ENCODE assay signal across 14 cellular contexts in the genomic region with DNA sequence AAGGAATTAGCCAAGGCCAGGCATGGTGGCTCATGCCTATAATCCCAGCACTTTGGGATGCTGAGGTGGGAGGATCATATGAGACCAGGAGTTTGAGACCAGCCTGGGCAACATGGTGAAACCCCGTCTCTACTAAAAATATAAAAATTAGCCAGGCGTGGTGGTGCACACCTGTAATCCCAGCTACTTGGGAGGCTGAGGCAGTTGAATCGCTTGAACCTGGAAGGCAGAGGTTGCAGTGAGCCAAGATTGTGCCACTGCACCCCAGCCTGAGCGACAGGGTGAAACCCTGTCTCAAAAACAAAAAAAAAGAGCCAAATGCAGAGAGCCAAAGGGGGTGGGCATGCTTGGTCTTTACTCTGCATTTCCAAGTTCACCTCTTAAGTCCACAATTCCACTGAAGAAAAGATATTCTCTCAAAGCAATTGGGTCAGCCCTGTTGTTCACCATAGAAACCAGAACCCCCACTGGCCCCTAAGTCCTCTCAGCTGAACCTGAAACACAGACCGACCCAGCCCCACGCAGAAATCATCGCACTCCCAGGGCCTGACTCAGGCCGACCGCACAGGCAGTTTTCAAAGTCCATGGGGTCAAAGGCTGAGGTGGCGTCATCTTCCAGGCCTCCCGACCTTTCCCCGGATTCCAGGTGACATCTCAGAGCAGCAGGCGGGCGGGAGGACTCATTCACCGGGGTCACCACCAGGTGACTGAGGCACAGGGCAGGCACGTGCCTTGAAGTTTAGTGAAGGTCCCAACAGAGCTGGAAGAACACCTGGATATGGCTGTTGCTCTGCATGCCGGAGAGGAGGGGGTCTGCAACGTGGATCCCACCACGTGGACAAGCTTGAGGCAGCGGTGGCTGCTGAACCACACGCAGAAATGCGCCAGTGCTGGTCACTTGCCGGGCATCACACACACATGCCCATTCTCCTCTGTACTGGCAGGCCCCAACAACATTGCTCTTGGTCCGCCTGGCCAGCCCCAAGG. TPM values are rescaled to one million over a fixed set of nuclear protein-coding genes. Genes with fewer than 3 reads are reported as not detected.
DNase-seq lines count a peak whose midpoint lies in the region; ATAC-seq and TF ChIP-seq lines count a peak whose summit lies in the region.
"Had no signal": no experiment of that assay in that cellular context is flagged by ENCODE, and none has a peak within 500 bp of the region (broad histone marks: within the 10 kb centered on the region; RNA-seq: fewer than 3 reads in every experiment).

No MANE protein-coding gene starts in this region.

- H3K9me2 ChIP-seq in PC-3 (replicated peaks; ENCODE audit: low read length) (no peaks in the 10 kb centered on the region), hepatocyte (replicated peaks; ENCODE audit: insufficient read depth) (no peaks in the 10 kb centered on the region)

- ATAC-seq in PC-3 (no peak), mucosa of descending colon (peak; percentile 93), HG03039 (IDR thresholded peaks at IDR 0.05; ENCODE audit: unreplicated experiment) (no peak), gastroesophageal sphincter (no peak)

- no peak overlapping the region for H3K9ac ChIP-seq in PC-3 (ENCODE audit: low read length)

- H3K27ac ChIP-seq in PC-3 (ENCODE audit: low read length) (no peak overlapping the region), hepatocyte (peak overlapping the region; percentile 93), transverse colon (no peak overlapping the region), gastroesophageal sphincter (no peak overlapping the region)

- H3K9me3 ChIP-seq in PC-3 (ENCODE audit: low read length): no peaks in the 10 kb centered on the region
- no peaks in the 10 kb centered on the region for H3K9me3 ChIP-seq in hepatocyte (ENCODE audit: low read depth)
- H3K9me3 ChIP-seq in mucosa of descending colon: no peaks in the 10 kb centered on the region
- H3K9me3 ChIP-seq in transverse colon: no peaks in the 10 kb centered on the region
- H3K9me3 ChIP-seq in gastroesophageal sphincter: no peaks in the 10 kb centered on the region

- H2AFZ ChIP-seq in PC-3 (ENCODE audit: low read length) (no peak overlapping the region), hepatocyte (no peak overlapping the region)

- no peak overlapping the region for H3K4me3 ChIP-seq in PC-3 (ENCODE audit: low read length)
- H3K4me3 ChIP-seq in hepatocyte: no peak overlapping the region
- H3K4me3 ChIP-seq in mucosa of descending colon: no peak overlapping the region
- H3K4me3 ChIP-seq in transverse colon: no peak overlapping the region
- H3K4me3 ChIP-seq in gastroesophageal sphincter: no peak overlapping the region

- 69% methylated on average over 24 of the region's 24 CpGs for WGBS in hepatocyte (ENCODE audit: low lambda C conversion rate, missing lambda C conversion rate)
- WGBS in transverse colon (ENCODE audit: low coverage in 1 of 2), 2 donors: 82 to 100% methylated on average over 4 to 24 of the region's 24 CpGs
- 88% methylated on average over 8 to 11 of the region's 24 CpGs for WGBS in gastroesophageal sphincter (ENCODE audit: low coverage in 1 of 2), 2 donors

- in situ Hi-C loops in transverse colon (cut with MboI; ENCODE audit: low pct_ligation_motif_present in 1 of 4, low pct_unique_long_range_greater_than_20kb in 1 of 4, low sequenced_read_pairs in 3 of 4): no loop called here

- TF ChIP-seq POLR2A in transverse colon (IDR thresholded peaks at IDR 0.05) (no peak), gastroesophageal sphincter (IDR thresholded peaks at IDR 0.05) (no peak)

- CTCF ChIA-PET in PC-3 (lab: Charles Lee): no interaction called here

- H3F3A ChIP-seq in PC-3 (ENCODE audit: low read length, unreplicated experiment): no peaks in the 10 kb centered on the region

- no peaks in the 10 kb centered on the region for H4K20me1 ChIP-seq in PC-3 (ENCODE audit: low read length)
- H4K20me1 ChIP-seq in hepatocyte (ENCODE audit: insufficient read depth, poor library complexity, severe bottlenecking): no peaks in the 10 kb centered on the region

- DNase-seq in PC-3: no peak
- DNase-seq in hepatocyte (ENCODE audit: low spot score): peak; percentile 88
- peak; percentile 59 to 66 (median 62) for DNase-seq in mucosa of descending colon
- DNase-seq in transverse colon: peak; percentile 65
- no peak for DNase-seq in OCI-M1 (lab: John Stamatoyannopoulos, UW)
- DNase-seq: CD4-positive, alpha-beta T cell; Kasumi-1; NCI-H1930; NCI-H2171; NCI-H446 treated with DMSO at 0.1 percent for 48 hours; NCI-H82; SIG-M5 had no signal

- POLR2A ChIA-PET in PC-3 (lab: Charles Lee; ENCODE audit: unreplicated experiment): no interaction called here

- intact Hi-C loops in PC-3 (cut with micrococcal nuclease) (no loop called here), mucosa of descending colon (cut with DNase I, micrococcal nuclease) (no loop called here), transverse colon (cut with DNase I; ENCODE audit: low total_unique reads) (no loop called here)

- H3K27me3 ChIP-seq in PC-3 (ENCODE audit: low read length) (no peaks in the 10 kb centered on the region), hepatocyte (no peaks in the 10 kb centered on the region), transverse colon (no peaks in the 10 kb centered on the region), gastroesophageal sphincter (no peaks in the 10 kb centered on the region)

- H3K36me3 ChIP-seq in PC-3 (ENCODE audit: low read depth, low read length): no peaks in the 10 kb centered on the region
- H3K36me3 ChIP-seq in hepatocyte (replicated peaks; ENCODE audit: insufficient read depth, low read depth): no peaks in the 10 kb centered on the region
- H3K36me3 ChIP-seq in mucosa of descending colon (ENCODE audit: low read depth): no peaks in the 10 kb centered on the region
- no peaks in the 10 kb centered on the region for H3K36me3 ChIP-seq in transverse colon
- peaks cover 0 to 72% of the 10 kb centered on the region in 2 donors for H3K36me3 ChIP-seq in gastroesophageal sphincter

- H3K4me1 ChIP-seq in PC-3 (ENCODE audit: insufficient read depth, low read length) (no peaks in the 10 kb centered on the region), hepatocyte (ENCODE audit: insufficient read depth) (peaks cover 28% of the 10 kb centered on the region), mucosa of descending colon (ENCODE audit: low read depth) (peaks cover 4% of the 10 kb centered on the region), transverse colon (peaks cover 0 to 3% (median 0%) of the 10 kb centered on the region in 4 donors), gastroesophageal sphincter (no peaks in the 10 kb centered on the region)

- BruUV-seq in PC-3 (replicated peaks; lab: Mats Ljungman, UMichigan): TSS peak; percentile 22

- TF ChIP-seq EP300 in transverse colon (IDR thresholded peaks at IDR 0.05; ENCODE audit: low read depth) (no peak), gastroesophageal sphincter (IDR thresholded peaks at IDR 0.05) (no peak)

- TF ChIP-seq CTCF in PC-3 (conservative IDR thresholded peaks at IDR 0.05; ENCODE audit: low read depth, low read length) (no peak), hepatocyte (IDR thresholded peaks at IDR 0.05; ENCODE audit: poor library complexity) (no peak), mucosa of descending colon (IDR thresholded peaks at IDR 0.05) (no peak), transverse colon (IDR thresholded peaks at IDR 0.05) (peak in 1 of 5 experiments; percentile 46), gastroesophageal sphincter (IDR thresholded peaks at IDR 0.05) (no peak)

- no peaks in the 10 kb centered on the region for H3K79me2 ChIP-seq in PC-3 (ENCODE audit: low read length)
- no peaks in the 10 kb centered on the region for H3K79me2 ChIP-seq in hepatocyte

- no peak overlapping the region for H3K4me2 ChIP-seq in PC-3 (ENCODE audit: low read length)
- no peak overlapping the region for H3K4me2 ChIP-seq in hepatocyte

RNA-seq across cellular contexts. Expression of a gene that starts 33.1 kb away (rescaled TPM):
- total RNA-seq in PC-3 (2014; rRNA removed) (8.0 and 8.8 TPM in 2 replicates), hepatocyte (11.5 and 13.8 TPM in 2 replicates), mucosa of descending colon (10 to 100 TPM in 1 of 3 donors, 1 to 10 TPM in 2; 9.4 to 11.7 (median 9.8) TPM), transverse colon (100 to 1,000 TPM in 1 of 4 donors, 10 to 100 TPM in 2, 1 to 10 TPM in 1; 6.8 to 141 (median 24.5) TPM), gastroesophageal sphincter (10 to 100 TPM in 3 of 4 donors, 1 to 10 TPM in 1; 8.8 to 16.0 (median 12.9) TPM)
- 21.3 and 23.2 TPM in 2 replicates for polyA plus RNA-seq in hepatocyte

RNA-seq across cellular contexts. Expression of a gene that starts 41.3 kb away (rescaled TPM):
- total RNA-seq in PC-3 (2014; rRNA removed): 49.9 and 90.0 TPM in 2 replicates
- 19.6 and 22.1 TPM in 2 replicates for total RNA-seq in hepatocyte
- 48.5 and 51.3 TPM in 2 replicates for polyA plus RNA-seq in hepatocyte
- total RNA-seq in mucosa of descending colon: 10 to 100 TPM; 14.7 to 23.4 (median 17.6) TPM
- total RNA-seq in transverse colon: 10 to 100 TPM; 16.9 to 41.9 (median 18.5) TPM
- 10 to 100 TPM; 16.7 to 24.5 (median 20.1) TPM for total RNA-seq in gastroesophageal sphincter

Comparison
In these comparisons a context has a peak if more than half of its experiments do, and no peak if none do; other contexts are left out.
1. DNase-seq: peak in hepatocyte (single experiment), mucosa of descending colon (3 of 3) and transverse colon (single experiment); none in PC-3 (single experiment) and OCI-M1 (single experiment).